In genomic region chr2:3301001-3301400, GRCh38 we compare ENCODE assay signal across 19 cellular contexts.
A peak's percentile ranks its signal among the peaks of the same experiment; 100 is the strongest.
DNase-seq lines count a peak whose midpoint lies in the region; TF ChIP-seq lines count a peak whose summit lies in the region.
"Had no signal": no experiment of that assay in that cellular context is flagged by ENCODE, and none has a peak within 500 bp of the region (broad histone marks: within the 10 kb centered on the region; RNA-seq: fewer than 3 reads in every experiment).

No MANE protein-coding gene starts in this region.

- H3K4me2 ChIP-seq in parathyroid adenoma (ENCODE audit: low read length), result no peak overlapping the region

- H3K27ac Mint-ChIP-seq in CD14-positive monocyte (no peak overlapping the region), progenitor cell of endocrine pancreas (no peak overlapping the region)
- H3K27ac Mint-ChIP-seq: B cell had no signal

- H3K36me3 Mint-ChIP-seq in CD14-positive monocyte, result peaks cover 23 to 31% of the 10 kb centered on the region in 2 donors
- H3K36me3 Mint-ChIP-seq in progenitor cell of endocrine pancreas (ENCODE audit: insufficient read depth), result peaks cover 5% of the 10 kb centered on the region

- peaks cover 2 to 9% (median 3%) of the 10 kb centered on the region in 3 donors for H3K27me3 Mint-ChIP-seq in CD14-positive monocyte (ENCODE audit: low read depth in 3 of 3)
- H3K27me3 Mint-ChIP-seq in progenitor cell of endocrine pancreas, result no peaks in the 10 kb centered on the region
- H3K27me3 Mint-ChIP-seq: B cell; CD4-positive, CD25-positive, alpha-beta regulatory T cell had no signal

- no peak overlapping the region for H3K9ac ChIP-seq in parathyroid adenoma

- no peaks in the 10 kb centered on the region for H3K36me3 ChIP-seq in parathyroid adenoma (ENCODE audit: control insufficient read depth, insufficient read depth, low read length)
- H3K36me3 ChIP-seq: SJCRH30 had no signal

- in situ Hi-C loops in G401 (cut with HindIII; ENCODE audit: low sequenced_read_pairs), result no loop called here

- H3K27ac ChIP-seq in parathyroid adenoma, result peak overlapping the region; percentile 94
- H3K27ac ChIP-seq: SJCRH30 had no signal

- no peaks in the 10 kb centered on the region for H3K79me2 ChIP-seq in parathyroid adenoma

- TF ChIP-seq CTCF in CD14-positive monocyte (IDR thresholded peaks at IDR 0.05) (no peak), fibroblast of the aortic adventitia (IDR thresholded peaks at IDR 0.05; ENCODE audit: insufficient read depth, low read length) (no peak), parathyroid adenoma (IDR thresholded peaks at IDR 0.05) (no peak), progenitor cell of endocrine pancreas (IDR thresholded peaks at IDR 0.05; ENCODE audit: unreplicated experiment) (no peak)

- H3K9me3 Mint-ChIP-seq in CD14-positive monocyte, result peaks cover 0 to 2% (median 0%) of the 10 kb centered on the region in 7 donors
- H3K9me3 Mint-ChIP-seq in progenitor cell of endocrine pancreas (ENCODE audit: low read depth), result no peaks in the 10 kb centered on the region
- H3K9me3 Mint-ChIP-seq: CD4-positive, CD25-positive, alpha-beta regulatory T cell had no signal

- no peaks in the 10 kb centered on the region for H3K27me3 ChIP-seq in parathyroid adenoma (ENCODE audit: control insufficient read depth, insufficient read depth, low read length)
- H3K27me3 ChIP-seq: SJCRH30 had no signal

- H3K4me3 Mint-ChIP-seq in CD14-positive monocyte, result no peak overlapping the region
- H3K4me3 Mint-ChIP-seq in progenitor cell of endocrine pancreas (ENCODE audit: low read depth), result no peak overlapping the region
- H3K4me3 Mint-ChIP-seq: B cell; CD4-positive, CD25-positive, alpha-beta regulatory T cell had no signal

- no peaks in the 10 kb centered on the region for H3K9me3 ChIP-seq in parathyroid adenoma (ENCODE audit: control insufficient read depth, low read length)
- H3K9me3 ChIP-seq: SJCRH30 had no signal

- H3K4me1 Mint-ChIP-seq in CD14-positive monocyte (peaks cover 9% of the 10 kb centered on the region), progenitor cell of endocrine pancreas (ENCODE audit: low read depth) (peaks cover 17% of the 10 kb centered on the region)

- H3K4me3 ChIP-seq in fibroblast of the aortic adventitia (ENCODE audit: low read depth, low read length), result no peak overlapping the region
- no peak overlapping the region for H3K4me3 ChIP-seq in parathyroid adenoma (ENCODE audit: low read depth, low read length)
- H3K4me3 ChIP-seq: K562, SJCRH30 had no signal

- H3K4me1 ChIP-seq in parathyroid adenoma, result peaks cover 60% of the 10 kb centered on the region

- intact Hi-C loops in CD14-positive monocyte (cut with micrococcal nuclease), result no loop called here

- peak overlapping the region; percentile 23 for H2AFZ ChIP-seq in parathyroid adenoma

- DNase-seq in CD14-positive monocyte (ENCODE audit: low spot score) (peak; percentile 11), astrocyte of the hippocampus (ENCODE audit: low read depth, low spot score) (peak; percentile 13), fibroblast of the aortic adventitia (ENCODE audit: low read depth) (peak; percentile 2), SHP77 (lab: John Stamatoyannopoulos, UW) (no peak), NOMO-1 treated with DMSO at 0.1 percent for 48 hours (lab: John Stamatoyannopoulos, UW; ENCODE audit: unreplicated experiment) (no peak), progenitor cell of endocrine pancreas (ENCODE audit: low spot score, unreplicated experiment) (no peak), G401 (ENCODE audit: low spot score) (no peak)
- DNase-seq: CD4-positive, CD25-positive, alpha-beta regulatory T cell; COR-L47; DMS 273 treated with DMSO at 0.1 percent for 48 hours; GF-D8; NCI-H1105 treated with DMSO at 0.1 percent for 48 hours; NCI-H2107; NCI-H510A; NCI-H82; SJCRH30 had no signal

Comparison
In these comparisons a context has a peak if more than half of its experiments do, and no peak if none do; other contexts are left out.
1. DNase-seq: peak in CD14-positive monocyte (single experiment), astrocyte of the hippocampus (single experiment) and fibroblast of the aortic adventitia (single experiment); none in SHP77 (0 of 2), NOMO-1 treated with DMSO at 0.1 percent for 48 hours (single experiment), progenitor cell of endocrine pancreas (single experiment) and G401 (single experiment).